In the genomic region with DNA sequence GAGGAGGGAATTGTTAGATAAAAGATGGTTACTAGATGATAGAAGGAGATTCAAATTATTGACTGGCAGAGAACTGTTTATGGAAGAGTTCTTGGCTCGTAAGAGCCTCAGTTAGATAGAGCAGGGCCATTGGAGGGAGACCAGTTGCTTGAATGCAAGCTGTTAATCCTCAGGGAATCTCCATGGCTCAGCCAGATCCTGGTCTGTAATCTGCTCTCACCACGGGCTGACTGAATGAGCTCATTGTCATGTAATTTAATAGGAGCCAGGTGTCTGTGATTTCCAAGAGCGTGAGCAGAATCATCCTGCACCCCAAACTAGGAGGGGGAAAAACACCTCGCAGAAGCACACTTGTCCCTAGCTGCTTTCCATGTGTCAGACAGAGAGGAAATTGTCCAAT, we compare ENCODE assay signal across 16 cellular contexts. TPM values are rescaled to one million over a fixed set of nuclear protein-coding genes. Genes with fewer than 3 reads are reported as not detected.
A peak's percentile ranks its signal among the peaks of the same experiment; 100 is the strongest.
DNase-seq lines count a peak whose midpoint lies in the region; FAIRE-seq and TF ChIP-seq lines count a peak whose summit lies in the region.
"Had no signal": no experiment of that assay in that cellular context is flagged by ENCODE, and none has a peak within 500 bp of the region (broad histone marks: within the 10 kb centered on the region; RNA-seq: fewer than 3 reads in every experiment).

No MANE protein-coding gene starts in this region.

- H3K4me3 ChIP-seq in SK-N-SH (ENCODE audit: low read depth in 2 of 2, low read length in 1 of 2) (no peak overlapping the region), osteoblast (ENCODE audit: insufficient read depth, low read length) (no peak overlapping the region), tibial nerve (no peak overlapping the region)
- H3K4me3 ChIP-seq: esophagus muscularis mucosa, pancreas, testis had no signal

- H3K27me3 ChIP-seq in SK-N-SH (ENCODE audit: insufficient read depth) (no peaks in the 10 kb centered on the region), osteoblast (ENCODE audit: insufficient read depth, low read length) (no peaks in the 10 kb centered on the region), tibial nerve (no peaks in the 10 kb centered on the region)
- H3K27me3 ChIP-seq: esophagus muscularis mucosa, pancreas, testis had no signal

- 9% methylated on average over 3 of the region's 4 CpGs for WGBS in SK-N-SH (ENCODE audit: low lambda C conversion rate)
- WGBS in tibial nerve, 2 donors, result 24 to 31% methylated on average over 4 of the region's 4 CpGs

- H2AFZ ChIP-seq in SK-N-SH (ENCODE audit: low read depth) (no peak overlapping the region), osteoblast (ENCODE audit: low read length) (no peak overlapping the region)

- no peaks in the 10 kb centered on the region for H3F3A ChIP-seq in SK-N-SH (replicated peaks; ENCODE audit: insufficient read depth)

- H3K4me2 ChIP-seq in SK-N-SH (no peak overlapping the region), osteoblast (ENCODE audit: insufficient read depth, low read length) (no peak overlapping the region)

- no peak overlapping the region for H3K9ac ChIP-seq in SK-N-SH

- no peaks in the 10 kb centered on the region for H3K79me2 ChIP-seq in SK-N-SH (ENCODE audit: insufficient read depth)
- H3K79me2 ChIP-seq in osteoblast (ENCODE audit: insufficient read depth, low read length), result no peaks in the 10 kb centered on the region

- no peak for TF ChIP-seq POLR2A in tibial nerve (IDR thresholded peaks at IDR 0.05)

- H4K20me1 ChIP-seq in SK-N-SH (ENCODE audit: insufficient read depth), result no peaks in the 10 kb centered on the region
- H4K20me1 ChIP-seq in osteoblast (ENCODE audit: insufficient read depth, low read length), result no peaks in the 10 kb centered on the region

- H3K9me3 ChIP-seq in SK-N-SH (no peaks in the 10 kb centered on the region), osteoblast (ENCODE audit: low read depth, low read length) (no peaks in the 10 kb centered on the region), tibial nerve (no peaks in the 10 kb centered on the region)
- H3K9me3 ChIP-seq: esophagus muscularis mucosa, pancreas, testis had no signal

- TF ChIP-seq EP300 in SK-N-SH (IDR thresholded peaks at IDR 0.05; ENCODE audit: borderline replicate concordance in 1 of 2, low read depth in 1 of 2, low read length in 1 of 2), result no peak
- TF ChIP-seq EP300 in tibial nerve (IDR thresholded peaks at IDR 0.05), result no peak

- no peaks in the 10 kb centered on the region for H3K9me2 ChIP-seq in SK-N-SH

- no peak for TF ChIP-seq CTCF in D721Med (IDR thresholded peaks at IDR 0.05; ENCODE audit: insufficient read depth, missing control alignments)
- TF ChIP-seq CTCF in SK-N-SH (IDR thresholded peaks at IDR 0.05), result no peak
- no peak for TF ChIP-seq CTCF in osteoblast (IDR thresholded peaks at IDR 0.05; ENCODE audit: extremely low read depth, low read depth, low read length)
- no peak for TF ChIP-seq CTCF in tibial nerve (IDR thresholded peaks at IDR 0.05)

- peak; percentile 66 for FAIRE-seq in D721Med (lab: Jason Lieb, UNC)
- FAIRE-seq: astrocyte, pancreas had no signal

- DNase-seq in D721Med (ENCODE audit: insufficient read length, low spot score) (peak; percentile 68), NCI-H128 (lab: John Stamatoyannopoulos, UW; ENCODE audit: unreplicated experiment) (peak; percentile 27), SK-N-SH (peak; percentile 42), left kidney (ENCODE audit: low read depth, low spot score) (peak; percentile 34), HUDEP-2 (lab: John Stamatoyannopoulos, UW; ENCODE audit: unreplicated experiment in 76 of 76) (no peak), H4 (ENCODE audit: low spot score) (no peak), osteoblast (ENCODE audit: insufficient read length, low spot score, missing footprints) (no peak), tibial nerve (ENCODE audit: low spot score in 2 of 2) (no peak)
- DNase-seq: activated CD8-positive, alpha-beta T cell treated with anti-CD3 and anti-CD28 coated beads, Interleukin-2, amount 10 ng/mL, durations not matched to agents 7 days and 5 days; activated gamma-delta T cell; dermis blood vessel endothelial cell; DMS53; pancreas; testis had no signal

- POLR2A ChIA-PET in SK-N-SH (lab: Yijun Ruan, JAX), result no interaction called here

- H3K4me1 ChIP-seq in SK-N-SH (ENCODE audit: control insufficient read depth in 1 of 2, insufficient read depth in 2 of 2, low read depth in 1 of 2, low read length in 1 of 2) (peaks cover 0 to 11% of the 10 kb centered on the region in 2 experiments; a peak in 1 of 4 replicates), osteoblast (ENCODE audit: insufficient read depth, low read length) (no peaks in the 10 kb centered on the region), tibial nerve (peaks cover 0 to 4% (median 0%) of the 10 kb centered on the region in 4 donors)
- H3K4me1 ChIP-seq: pancreas had no signal

- TF ChIP-seq RAD21 in SK-N-SH (IDR thresholded peaks at IDR 0.05; ENCODE audit: low read length), result no peak

- CTCF ChIA-PET in SK-N-SH (lab: Yijun Ruan, JAX), result interaction anchor here (0.8 to 6.2 kb wide), 8 partner anchors 13 to 707 kb away, joined by 3 to 30 read pairs (median 3); no protein-coding TSS in a partner anchor

- H3K27ac ChIP-seq in SK-N-SH (ENCODE audit: low read depth in 2 of 2, low read length in 1 of 2) (no peak overlapping the region), osteoblast (ENCODE audit: low read depth, low read length) (no peak overlapping the region), tibial nerve (no peak overlapping the region)
- H3K27ac ChIP-seq: esophagus muscularis mucosa, pancreas, testis had no signal

- H3K36me3 ChIP-seq in SK-N-SH (replicated peaks in 1 of 2; ENCODE audit: control insufficient read depth in 1 of 2, insufficient read depth in 2 of 2, low read length in 1 of 2), result no peaks in the 10 kb centered on the region
- H3K36me3 ChIP-seq in osteoblast (ENCODE audit: insufficient read depth, low read length), result no peaks in the 10 kb centered on the region
- H3K36me3 ChIP-seq in tibial nerve, result no peaks in the 10 kb centered on the region
- H3K36me3 ChIP-seq: pancreas had no signal

TF ChIP-seq in SK-N-SH, 30 proteins besides CTCF, POLR2A, EP300 and RAD21:
- no peak for TF ChIP-seq CHD2 (IDR thresholded peaks at IDR 0.05; ENCODE audit: low read length, partially characterized antibody)
- TF ChIP-seq MAX (IDR thresholded peaks at IDR 0.05; ENCODE audit: low read depth), result no peak

RNA-seq across cellular contexts. Expression of gene KCNMB1, which starts 19.0 kb away (rescaled TPM):
- polyA plus RNA-seq in SK-N-SH (2012; rRNA removed), result not detected in 2 replicates
- not detected in 2 replicates for polyA plus RNA-seq in SK-N-SH (2012; cell fraction: cytosol; rRNA removed)
- not detected in 2 replicates for polyA plus RNA-seq in SK-N-SH (2012; cell fraction: nucleus; rRNA removed)
- not detected in 2 replicates for total RNA-seq in H4 (2014; rRNA removed; shearing (Covaris generic))
- total RNA-seq in osteoblast (under 0.01 TPM in 2 replicates), tibial nerve (1 to 10 TPM in 3 of 4 donors, under 1 TPM in 1; 0.22 to 1.8 (median 1.1) TPM)
- total RNA-seq: activated CD8-positive, alpha-beta T cell treated with anti-CD3 and anti-CD28 coated beads, Interleukin-2, amount 10 ng/mL, durations not matched to agents 7 days and 5 days; dermis blood vessel endothelial cell had no signal

Comparison
In these comparisons a context has a peak if more than half of its experiments do, and no peak if none do; other contexts are left out.
1. DNase-seq: peak in D721Med (single experiment), NCI-H128 (single experiment), SK-N-SH (single experiment) and left kidney (single experiment); none in HUDEP-2 (0 of 76), H4 (single experiment), osteoblast (single experiment) and tibial nerve (0 of 2).